In genomic region chr9:71604197-71605063, GRCh38 we compare ENCODE assay signal across 8 cellular contexts.
DNase-seq lines count a peak whose midpoint lies in the region; ATAC-seq and TF ChIP-seq lines count a peak whose summit lies in the region.

No MANE protein-coding gene starts in this region.

- no peak overlapping the region for H3K4me3 ChIP-seq in astrocyte of the cerebellum (ENCODE audit: low read depth, low read length)

- H3K27ac Mint-ChIP-seq in T-helper 2 cell treated with Interferon-gamma antibody and Interleukin-4, amounts not matched to agents 5 μg/mL and 100 μg/mL, for 36 hours = no peak overlapping the region

- no peaks in the 10 kb centered on the region for H3K36me3 Mint-ChIP-seq in T-helper 2 cell treated with Interferon-gamma antibody and Interleukin-4, amounts not matched to agents 5 μg/mL and 100 μg/mL, for 36 hours (ENCODE audit: low read depth)

- TF ChIP-seq CTCF in astrocyte of the cerebellum (IDR thresholded peaks at IDR 0.05; ENCODE audit: low read depth, low read length, missing control alignments) = peak; percentile 81

- H3K4me1 Mint-ChIP-seq in T-helper 2 cell treated with Interferon-gamma antibody and Interleukin-4, amounts not matched to agents 5 μg/mL and 100 μg/mL, for 36 hours (ENCODE audit: low read depth) = no peaks in the 10 kb centered on the region

- no peak overlapping the region for H3K4me3 Mint-ChIP-seq in T-helper 2 cell treated with Interferon-gamma antibody and Interleukin-4, amounts not matched to agents 5 μg/mL and 100 μg/mL, for 36 hours

- ATAC-seq in GM21737 (IDR thresholded peaks at IDR 0.05; ENCODE audit: unreplicated experiment) = no peak

- peak; percentile 25 for DNase-seq in GF-D8 (lab: John Stamatoyannopoulos, UW)
- DNase-seq in HCEC 1CT = peak; percentile 75
- peak; percentile 47 for DNase-seq in MV-4-11 (lab: John Stamatoyannopoulos, UW)
- peak; percentile 60 for DNase-seq in T-helper 2 cell treated with Interferon-gamma antibody and Interleukin-4, amounts not matched to agents 5 μg/mL and 100 μg/mL, for 36 hours (ENCODE audit: low spot score)
- peak; percentile 53 for DNase-seq in astrocyte of the cerebellum (ENCODE audit: low read depth)
- DNase-seq in hypothalamus (lab: John Stamatoyannopoulos, UW) = peak in 43 of 51 donors; percentile 2 to 76 (median 32)
- peak; percentile 74 for DNase-seq in stimulated activated CD4-positive, alpha-beta T cell treated with anti-CD3 and anti-CD28 coated beads, Interleukin-12 subunit alpha, Interleukin-12 subunit beta, amount 100 ng/mL, for 4 hours

- in situ Hi-C loops in astrocyte of the cerebellum (cut with HindIII; ENCODE audit: low sequenced_read_pairs) = no loop called here

- peaks cover 2% of the 10 kb centered on the region for H3K27me3 Mint-ChIP-seq in T-helper 2 cell treated with Interferon-gamma antibody and Interleukin-4, amounts not matched to agents 5 μg/mL and 100 μg/mL, for 36 hours (ENCODE audit: low read depth)

- no peaks in the 10 kb centered on the region for H3K9me3 Mint-ChIP-seq in T-helper 2 cell treated with Interferon-gamma antibody and Interleukin-4, amounts not matched to agents 5 μg/mL and 100 μg/mL, for 36 hours

Comparison
In these comparisons a context has a peak if more than half of its experiments do, and no peak if none do; other contexts are left out.
1. DNase-seq: peak in every context shown above with its lines; median percentile 75 in HCEC 1CT; 74 in stimulated activated CD4-positive, alpha-beta T cell treated with anti-CD3 and anti-CD28 coated beads, Interleukin-12 subunit alpha, Interleukin-12 subunit beta, amount 100 ng/mL, for 4 hours; 60 in T-helper 2 cell treated with Interferon-gamma antibody and Interleukin-4, amounts not matched to agents 5 μg/mL and 100 μg/mL, for 36 hours; 53 in astrocyte of the cerebellum; 47 in MV-4-11; 32 in hypothalamus; 25 in GF-D8.